In the genomic region with DNA sequence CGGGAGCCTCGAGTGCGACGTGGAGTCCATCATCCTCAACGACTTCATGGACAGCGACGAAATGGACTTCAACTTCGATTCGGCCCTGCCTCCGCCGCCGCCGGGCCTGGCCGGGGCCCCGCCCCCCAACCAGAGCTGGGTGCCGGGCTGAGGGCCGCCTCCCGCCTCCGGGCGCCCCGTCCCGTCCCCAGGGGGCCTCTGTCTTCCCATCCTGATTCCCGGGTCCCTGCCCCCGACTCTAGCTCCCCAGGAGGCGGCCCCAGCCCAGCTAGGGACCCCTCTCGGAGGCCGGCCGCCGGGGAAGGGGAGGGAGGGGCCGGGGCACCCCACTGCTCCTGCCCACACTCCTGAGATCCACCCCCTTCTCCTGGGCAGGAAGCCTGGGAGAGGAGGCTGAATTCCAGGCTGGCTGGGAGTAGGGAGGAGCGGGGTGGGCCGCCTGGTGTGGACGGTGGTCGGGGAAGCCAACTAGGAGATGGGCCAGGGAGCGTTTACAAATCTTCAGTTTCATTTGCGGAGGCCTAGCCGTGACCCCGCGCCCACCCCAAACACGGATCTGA, we compare ENCODE assay signal across 8 cellular contexts. TPM values are rescaled to one million over a fixed set of nuclear protein-coding genes. Genes with fewer than 3 reads are reported as not detected.
DNase-seq lines count a peak whose midpoint lies in the region; ATAC-seq and TF ChIP-seq lines count a peak whose summit lies in the region.

No MANE protein-coding gene starts in this region.

- no peaks in the 10 kb centered on the region for H3K36me3 Mint-ChIP-seq in stimulated activated naive CD8-positive, alpha-beta T cell treated with anti-CD3 and anti-CD28 coated beads, Interleukin-15, Interleukin-2, amounts not matched to agents 100 ng/mL and 50 ng/mL, for 24 hours (ENCODE audit: low read depth)
- H3K36me3 Mint-ChIP-seq in chondrocyte (ENCODE audit: low read depth) (no peaks in the 10 kb centered on the region), memory B cell (no peaks in the 10 kb centered on the region)

- no peaks in the 10 kb centered on the region for H3K9me3 Mint-ChIP-seq in stimulated activated naive CD8-positive, alpha-beta T cell treated with anti-CD3 and anti-CD28 coated beads, Interleukin-15, Interleukin-2, amounts not matched to agents 100 ng/mL and 50 ng/mL, for 24 hours
- H3K9me3 Mint-ChIP-seq in chondrocyte (ENCODE audit: low read depth) = no peaks in the 10 kb centered on the region
- no peaks in the 10 kb centered on the region for H3K9me3 Mint-ChIP-seq in memory B cell

- no peak overlapping the region for H3K27ac Mint-ChIP-seq in stimulated activated naive CD8-positive, alpha-beta T cell treated with anti-CD3 and anti-CD28 coated beads, Interleukin-15, Interleukin-2, amounts not matched to agents 100 ng/mL and 50 ng/mL, for 24 hours
- peak overlapping the region; percentile 83 for H3K27ac Mint-ChIP-seq in chondrocyte (ENCODE audit: unreplicated experiment)
- H3K27ac Mint-ChIP-seq in memory B cell = no peak overlapping the region

- H3K27me3 Mint-ChIP-seq in stimulated activated naive CD8-positive, alpha-beta T cell treated with anti-CD3 and anti-CD28 coated beads, Interleukin-15, Interleukin-2, amounts not matched to agents 100 ng/mL and 50 ng/mL, for 24 hours = peaks cover 64% of the 10 kb centered on the region
- no peaks in the 10 kb centered on the region for H3K27me3 Mint-ChIP-seq in chondrocyte (ENCODE audit: low read depth)
- peaks cover 42% of the 10 kb centered on the region for H3K27me3 Mint-ChIP-seq in memory B cell

- no peak for TF ChIP-seq CTCF in chondrocyte (IDR thresholded peaks at IDR 0.05)

- DNase-seq in stimulated activated naive CD8-positive, alpha-beta T cell treated with anti-CD3 and anti-CD28 coated beads, Interleukin-15, Interleukin-2, amounts not matched to agents 100 U/mL and 50 U/mL, for 24 hours = no peak
- DNase-seq in chondrocyte (ENCODE audit: low spot score) (no peak), memory B cell (ENCODE audit: low spot score in 2 of 2) (no peak), NCI-H2196 treated with DMSO at 0.1 percent for 48 hours (lab: John Stamatoyannopoulos, UW; ENCODE audit: unreplicated experiment) (no peak)

- H3K4me1 Mint-ChIP-seq in stimulated activated naive CD8-positive, alpha-beta T cell treated with anti-CD3 and anti-CD28 coated beads, Interleukin-15, Interleukin-2, amounts not matched to agents 100 ng/mL and 50 ng/mL, for 24 hours (ENCODE audit: low read depth) = peaks cover 16% of the 10 kb centered on the region
- H3K4me1 Mint-ChIP-seq in chondrocyte (ENCODE audit: low read depth) (peaks cover 30% of the 10 kb centered on the region), memory B cell (peaks cover 11% of the 10 kb centered on the region)

- no peak for ATAC-seq in stimulated activated naive CD8-positive, alpha-beta T cell treated with anti-CD3 and anti-CD28 coated beads, Interleukin-15, Interleukin-2, amounts not matched to agents 100 U/mL and 50 U/mL, for 24 hours
- no peak for ATAC-seq in memory B cell (ENCODE audit: low read depth)
- ATAC-seq in GM18867 (IDR thresholded peaks at IDR 0.05; ENCODE audit: unreplicated experiment) = no peak
- no peak for ATAC-seq in HG03039 (IDR thresholded peaks at IDR 0.05; ENCODE audit: unreplicated experiment)
- no peak for ATAC-seq in HG03442 (IDR thresholded peaks at IDR 0.05; ENCODE audit: unreplicated experiment)

- H3K4me3 Mint-ChIP-seq in stimulated activated naive CD8-positive, alpha-beta T cell treated with anti-CD3 and anti-CD28 coated beads, Interleukin-15, Interleukin-2, amounts not matched to agents 100 ng/mL and 50 ng/mL, for 24 hours = peak overlapping the region; percentile 53
- H3K4me3 Mint-ChIP-seq in chondrocyte (ENCODE audit: unreplicated experiment) (peak overlapping the region; percentile 73), memory B cell (peak overlapping the region; percentile 35)

RNA-seq across cellular contexts. Expression of a gene that starts 21.4 kb away (rescaled TPM):
- 1.1 to 3.2 TPM (median 1.7 TPM) in 3 replicates for total RNA-seq in chondrocyte
